34 cellular contexts compared by ENCODE assay signal in genomic region chrX:99887918-99888317, GRCh38.
"Had no signal": no experiment of that assay in that cellular context is flagged by ENCODE, and none has a peak within 500 bp of the region (broad histone marks: within the 10 kb centered on the region; RNA-seq: fewer than 3 reads in every experiment).

No MANE protein-coding gene starts in this region.

- H3K4me2 ChIP-seq: KMS-11 had no signal

- DNase-seq: Karpas-422, Kasumi-1, MG63, MM.1S, MV-4-11, NCI-H1048, NCI-H1092, NCI-H1092 treated with DMSO at 0.1 percent for 48 hours, NCI-H1105, NCI-H1105 treated with DMSO at 0.1 percent for 48 hours, NCI-H1417, NCI-H1417 treated with DMSO at 0.1 percent for 48 hours, NCI-H1436, NCI-H1436 treated with DMSO at 0.1 percent for 48 hours, NCI-H146, NCI-H1694, NCI-H1694 treated with DMSO at 0.1 percent for 48 hours, NCI-H187, NCI-H1930, NCI-H2029, NCI-H2029 treated with DMSO at 0.1 percent for 48 hours, NCI-H2081, NCI-H2081 treated with DMSO at 0.1 percent for 48 hours, NCI-H2107, NCI-H2171, NCI-H2171 treated with DMSO at 0.1 percent for 48 hours, NCI-H2227 treated with DMSO at 0.1 percent for 48 hours, NCI-H226, NCI-H345, NCI-H446, NCI-H446 treated with DMSO at 0.1 percent for 48 hours, NCI-H510A, NCI-H510A treated with DMSO at 0.1 percent for 48 hours had no signal

- H3K27me3 ChIP-seq: MG63 had no signal

- H3K27ac ChIP-seq: KMS-11 had no signal

- H3K9me3 ChIP-seq: MG63 had no signal

- H3K36me3 ChIP-seq: MG63 had no signal

- H3K4me3 ChIP-seq: MG63 had no signal

- H3K9ac ChIP-seq: KMS-11 had no signal
